In genomic region chr4:52588097-52588496, GRCh38 we compare ENCODE assay signal across 9 cellular contexts.
A peak's percentile ranks its signal among the peaks of the same experiment; 100 is the strongest.
DNase-seq lines count a peak whose midpoint lies in the region; ATAC-seq and TF ChIP-seq lines count a peak whose summit lies in the region.
"Had no signal": no experiment of that assay in that cellular context is flagged by ENCODE, and none has a peak within 500 bp of the region (broad histone marks: within the 10 kb centered on the region; RNA-seq: fewer than 3 reads in every experiment).

No MANE protein-coding gene starts in this region.

- H3K9me3 ChIP-seq in neural progenitor cell (ENCODE audit: low read depth) = no peaks in the 10 kb centered on the region

- H4K20me1 ChIP-seq in neural progenitor cell (ENCODE audit: low read depth) = no peaks in the 10 kb centered on the region

- peaks cover 7% of the 10 kb centered on the region for H3K36me3 Mint-ChIP-seq in neural progenitor cell

- no peaks in the 10 kb centered on the region for H3K4me1 Mint-ChIP-seq in neural progenitor cell

- H3F3A ChIP-seq in neural progenitor cell (ENCODE audit: low read depth) = no peaks in the 10 kb centered on the region

- no peak overlapping the region for H3K9ac ChIP-seq in neural progenitor cell

- no peak overlapping the region for H3K4me3 ChIP-seq in neural progenitor cell
- H3K4me3 ChIP-seq: lung had no signal

- no peak for TF ChIP-seq POLR2A in erythroblast (IDR thresholded peaks at IDR 0.05; ENCODE audit: low read length)

- H3K36me3 ChIP-seq in neural progenitor cell = no peaks in the 10 kb centered on the region

- ATAC-seq in GM19351 (IDR thresholded peaks at IDR 0.05; ENCODE audit: unreplicated experiment) (peak; percentile 76), HG03469 (IDR thresholded peaks at IDR 0.05; ENCODE audit: unreplicated experiment) (no peak), GM21717 (IDR thresholded peaks at IDR 0.05; ENCODE audit: unreplicated experiment) (no peak)

- no peaks in the 10 kb centered on the region for H3K79me2 ChIP-seq in neural progenitor cell (ENCODE audit: low read depth)

- H3K27me3 Mint-ChIP-seq in neural progenitor cell (ENCODE audit: insufficient read depth, low read depth) = no peaks in the 10 kb centered on the region

- no peaks in the 10 kb centered on the region for H3K9me3 Mint-ChIP-seq in neural progenitor cell

- no peak overlapping the region for H3K4me3 Mint-ChIP-seq in neural progenitor cell

- H2AFZ ChIP-seq in neural progenitor cell (replicated peaks) = no peak overlapping the region

- TF ChIP-seq CTCF in neural progenitor cell (IDR thresholded peaks at IDR 0.05) = peak; percentile 65

- H3K4me1 ChIP-seq in neural progenitor cell = peaks cover 3% of the 10 kb centered on the region

- DNase-seq in COLO668 (lab: John Stamatoyannopoulos, UW; ENCODE audit: unreplicated experiment) (peak; percentile 7), RKO (ENCODE audit: low spot score) (peak; percentile 3), erythroblast (lab: John Stamatoyannopoulos, UW) (peak; percentile 20 to 30), neural progenitor cell (ENCODE audit: low spot score) (peak; percentile 60), CD1c-positive myeloid dendritic cell (ENCODE audit: extremely low spot score) (no peak)

- H3K27ac Mint-ChIP-seq in neural progenitor cell = no peak overlapping the region

- H3K27me3 ChIP-seq in neural progenitor cell = no peaks in the 10 kb centered on the region

- H3K27ac ChIP-seq in neural progenitor cell = no peak overlapping the region

- no peak overlapping the region for H3K4me2 ChIP-seq in neural progenitor cell
